ENCODE assay signal across 1 cellular context in genomic region chr1:115170972-115171392, GRCh38.
TF ChIP-seq lines count a peak whose summit lies in the region.

No MANE protein-coding gene starts in this region.

TF ChIP-seq in GM23338, 12 proteins besides CTCF, POLR2A, EP300 and RAD21 (continued from another document):
- no peak for TF ChIP-seq NANOG (IDR thresholded peaks at IDR 0.05; ENCODE audit: borderline replicate concordance)
- TF ChIP-seq ZNF331 (CRISPR knock-in tag; IDR thresholded peaks at IDR 0.05; ENCODE audit: low read depth): no peak
- TF ChIP-seq, protein P1, sequence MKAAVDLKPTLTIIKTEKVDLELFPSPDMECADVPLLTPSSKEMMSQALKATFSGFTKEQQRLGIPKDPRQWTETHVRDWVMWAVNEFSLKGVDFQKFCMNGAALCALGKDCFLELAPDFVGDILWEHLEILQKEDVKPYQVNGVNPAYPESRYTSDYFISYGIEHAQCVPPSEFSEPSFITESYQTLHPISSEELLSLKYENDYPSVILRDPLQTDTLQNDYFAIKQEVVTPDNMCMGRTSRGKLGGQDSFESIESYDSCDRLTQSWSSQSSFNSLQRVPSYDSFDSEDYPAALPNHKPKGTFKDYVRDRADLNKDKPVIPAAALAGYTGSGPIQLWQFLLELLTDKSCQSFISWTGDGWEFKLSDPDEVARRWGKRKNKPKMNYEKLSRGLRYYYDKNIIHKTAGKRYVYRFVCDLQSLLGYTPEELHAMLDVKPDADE (IDR thresholded peaks at IDR 0.05): no peak
- no peak for TF ChIP-seq STAT1 (IDR thresholded peaks at IDR 0.05; ENCODE audit: unreplicated experiment)
- TF ChIP-seq, protein P2, sequence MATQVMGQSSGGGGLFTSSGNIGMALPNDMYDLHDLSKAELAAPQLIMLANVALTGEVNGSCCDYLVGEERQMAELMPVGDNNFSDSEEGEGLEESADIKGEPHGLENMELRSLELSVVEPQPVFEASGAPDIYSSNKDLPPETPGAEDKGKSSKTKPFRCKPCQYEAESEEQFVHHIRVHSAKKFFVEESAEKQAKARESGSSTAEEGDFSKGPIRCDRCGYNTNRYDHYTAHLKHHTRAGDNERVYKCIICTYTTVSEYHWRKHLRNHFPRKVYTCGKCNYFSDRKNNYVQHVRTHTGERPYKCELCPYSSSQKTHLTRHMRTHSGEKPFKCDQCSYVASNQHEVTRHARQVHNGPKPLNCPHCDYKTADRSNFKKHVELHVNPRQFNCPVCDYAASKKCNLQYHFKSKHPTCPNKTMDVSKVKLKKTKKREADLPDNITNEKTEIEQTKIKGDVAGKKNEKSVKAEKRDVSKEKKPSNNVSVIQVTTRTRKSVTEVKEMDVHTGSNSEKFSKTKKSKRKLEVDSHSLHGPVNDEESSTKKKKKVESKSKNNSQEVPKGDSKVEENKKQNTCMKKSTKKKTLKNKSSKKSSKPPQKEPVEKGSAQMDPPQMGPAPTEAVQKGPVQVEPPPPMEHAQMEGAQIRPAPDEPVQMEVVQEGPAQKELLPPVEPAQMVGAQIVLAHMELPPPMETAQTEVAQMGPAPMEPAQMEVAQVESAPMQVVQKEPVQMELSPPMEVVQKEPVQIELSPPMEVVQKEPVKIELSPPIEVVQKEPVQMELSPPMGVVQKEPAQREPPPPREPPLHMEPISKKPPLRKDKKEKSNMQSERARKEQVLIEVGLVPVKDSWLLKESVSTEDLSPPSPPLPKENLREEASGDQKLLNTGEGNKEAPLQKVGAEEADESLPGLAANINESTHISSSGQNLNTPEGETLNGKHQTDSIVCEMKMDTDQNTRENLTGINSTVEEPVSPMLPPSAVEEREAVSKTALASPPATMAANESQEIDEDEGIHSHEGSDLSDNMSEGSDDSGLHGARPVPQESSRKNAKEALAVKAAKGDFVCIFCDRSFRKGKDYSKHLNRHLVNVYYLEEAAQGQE (IDR thresholded peaks at IDR 0.05; ENCODE audit: unreplicated experiment): no peak
- no peak for TF ChIP-seq EZH2 (IDR thresholded peaks at IDR 0.05; ENCODE audit: low read depth, unreplicated experiment)
- TF ChIP-seq JUNB (IDR thresholded peaks at IDR 0.05; ENCODE audit: unreplicated experiment): no peak
- no peak for TF ChIP-seq POLR2AphosphoS5 (IDR thresholded peaks at IDR 0.05; ENCODE audit: low read depth)
- no peak for TF ChIP-seq EZH2phosphoT487 (IDR thresholded peaks at IDR 0.05; ENCODE audit: unreplicated experiment)
- no peak for TF ChIP-seq ZNF114 (CRISPR knock-in tag; IDR thresholded peaks at IDR 0.05)
TF ChIP-seq in GM23338: peak in this region for 0.
